ENCODE assay signal across 8 cellular contexts in genomic region chr5:141320225-141321169, GRCh38. TPM values are rescaled to one million over a fixed set of nuclear protein-coding genes. Genes with fewer than 3 reads are reported as not detected.
DNase-seq lines count a peak whose midpoint lies in the region; ATAC-seq and TF ChIP-seq lines count a peak whose summit lies in the region.

Gene TAF7 (minus strand): TSS chr5:141320784. CDS start chr5:141320044, 740 bp downstream.

- peaks cover 8% of the 10 kb centered on the region; the same call in 1 of the 2 replicates for H4K20me1 ChIP-seq in GM23248 (ENCODE audit: insufficient read depth)
- H4K20me1 ChIP-seq in fibroblast of lung (ENCODE audit: control insufficient read depth, extremely low read depth, insufficient read depth, low read length) = no peaks in the 10 kb centered on the region

- DNase-seq in EL (peak; percentile 93), GM23248 (peak; percentile 97), LHCN-M2 (ENCODE audit: low read depth) (peak; percentile 93), RPMI7951 (ENCODE audit: low read depth) (peak; percentile 88), fibroblast of lung (ENCODE audit: low read depth in 2 of 2) (peak; percentile 88 to 95)
- peak; percentile 91 for DNase-seq in activated T-helper 1 cell treated with anti-CD3 and anti-CD28 coated beads, Interleukin-12 subunit alpha, Interleukin-12 subunit beta, Interleukin-2, Interleukin-4 antibody, amounts not matched to agents 30 ng/mL and 10 ng/mL and 1 ng/mL, durations not matched to agents 14 hours and 24 hours and 36 hours (ENCODE audit: low spot score)
- peak; percentile 88 to 94 (median 94) for DNase-seq in naive thymus-derived CD4-positive, alpha-beta T cell
- DNase-seq in stimulated activated naive B cell treated with anti-CD40 and anti-IgM and Interleukin-4, amounts not matched to agents 10 μg/mL and 1 μg/mL and 100 μg/mL, for 72 hours = peak; percentile 92

- WGBS in GM23248 (ENCODE audit: low coverage in 1 of 2, low lambda C conversion rate in 2 of 2, missing lambda C conversion rate in 2 of 2), 2 experiments = 1 to 2% methylated on average over 67 of the region's 67 CpGs

- no peaks in the 10 kb centered on the region for H3K27me3 Mint-ChIP-seq in activated T-helper 1 cell treated with anti-CD3 and anti-CD28 coated beads, Interleukin-12 subunit alpha, Interleukin-12 subunit beta, Interleukin-2, Interleukin-4 antibody, amounts not matched to agents 30 ng/mL and 10 ng/mL and 1 ng/mL, durations not matched to agents 14 hours and 24 hours and 36 hours (ENCODE audit: insufficient read depth)
- peaks cover 0 to 3% (median 0%) of the 10 kb centered on the region in 5 donors for H3K27me3 Mint-ChIP-seq in naive thymus-derived CD4-positive, alpha-beta T cell
- H3K27me3 Mint-ChIP-seq in stimulated activated naive B cell treated with anti-CD40 and anti-IgM and Interleukin-4, amounts not matched to agents 10 μg/mL and 1 μg/mL and 100 μg/mL, for 72 hours = no peaks in the 10 kb centered on the region

- H3K9me2 ChIP-seq in GM23248 (ENCODE audit: insufficient read depth) = no peaks in the 10 kb centered on the region

- peak within 1 kb of the TSS; percentile 91 for H3K9ac ChIP-seq in GM23248
- H3K9ac ChIP-seq in fibroblast of lung (ENCODE audit: insufficient read depth, low read length) = peak within 1 kb of the TSS; percentile 93

- CTCF ChIA-PET in naive thymus-derived CD4-positive, alpha-beta T cell (lab: Charles Lee) = interaction anchor here (0.6 to 2.4 kb wide), 9 partner anchors 8 to 249 kb away, joined by 3 to 15 read pairs (median 6); partner anchors contain the start of gene PCDHGA11

- peak; percentile 79 to 95 for TF ChIP-seq CTCF in fibroblast of lung (conservative IDR thresholded peaks at IDR 0.05 in 1 of 2, IDR thresholded peaks at IDR 0.05 in 1 of 2; ENCODE audit: low read depth in 1 of 2, low read length in 2 of 2)

- H3K4me2 ChIP-seq in GM23248 (ENCODE audit: unreplicated experiment) = peak within 1 kb of the TSS; percentile 95
- peak within 1 kb of the TSS; percentile 73 for H3K4me2 ChIP-seq in fibroblast of lung (ENCODE audit: extremely low read depth, insufficient read depth, low read length)

- H3K4me3 ChIP-seq in GM23248 (peak within 1 kb of the TSS; percentile 78), fibroblast of lung (replicated peaks in 1 of 4; ENCODE audit: control extremely low read depth in 1 of 4, insufficient read depth in 1 of 4, low read depth in 3 of 4, low read length in 4 of 4) (peak within 1 kb of the TSS; percentile 89 to 99 (median 93))
- peak within 1 kb of the TSS; percentile 95 for H3K4me3 ChIP-seq in naive thymus-derived CD4-positive, alpha-beta T cell (ENCODE audit: low read length)

- H3K79me2 ChIP-seq in GM23248 (ENCODE audit: insufficient read depth) = peaks cover 46% of the 10 kb centered on the region
- peaks cover 25% of the 10 kb centered on the region for H3K79me2 ChIP-seq in fibroblast of lung (ENCODE audit: control insufficient read depth, insufficient read depth, low read length)

- H3K36me3 ChIP-seq in GM23248 (ENCODE audit: low read depth) = peaks cover 42% of the 10 kb centered on the region
- H3K36me3 ChIP-seq in fibroblast of lung (ENCODE audit: control insufficient read depth, insufficient read depth, low read length) = peaks cover 5% of the 10 kb centered on the region
- H3K36me3 ChIP-seq in naive thymus-derived CD4-positive, alpha-beta T cell (ENCODE audit: control insufficient read depth in 2 of 3, insufficient read depth in 3 of 3, low read length in 3 of 3) = peaks cover 0 to 21% (median 10%) of the 10 kb centered on the region in 3 experiments

- peak within 1 kb of the TSS; percentile 98 for H2AFZ ChIP-seq in GM23248
- H2AFZ ChIP-seq in fibroblast of lung (ENCODE audit: low read length) = peak within 1 kb of the TSS; percentile 99

- H3K9me3 Mint-ChIP-seq in activated T-helper 1 cell treated with anti-CD3 and anti-CD28 coated beads, Interleukin-12 subunit alpha, Interleukin-12 subunit beta, Interleukin-2, Interleukin-4 antibody, amounts not matched to agents 30 ng/mL and 10 ng/mL and 1 ng/mL, durations not matched to agents 14 hours and 24 hours and 36 hours = peaks cover 50% of the 10 kb centered on the region
- H3K9me3 Mint-ChIP-seq in naive thymus-derived CD4-positive, alpha-beta T cell = peaks cover 12 to 85% (median 55%) of the 10 kb centered on the region in 11 donors
- peaks cover 19 to 20% of the 10 kb centered on the region in 2 donors for H3K9me3 Mint-ChIP-seq in stimulated activated naive B cell treated with anti-CD40 and anti-IgM and Interleukin-4, amounts not matched to agents 10 μg/mL and 1 μg/mL and 100 μg/mL, for 72 hours

- ATAC-seq in naive thymus-derived CD4-positive, alpha-beta T cell = peak; percentile 94
- ATAC-seq in stimulated activated naive B cell treated with anti-CD40 and anti-IgM and Interleukin-4, amounts not matched to agents 10 μg/mL and 1 μg/mL and 100 μg/mL, for 72 hours (replicated peaks) = peak; percentile 95 to 96

- POLR2A ChIA-PET in naive thymus-derived CD4-positive, alpha-beta T cell (lab: Charles Lee) = interaction anchor here (0.5 to 2.6 kb wide), 23 partner anchors 8 to 1035 kb away, joined by 3 to 26 read pairs (median 4); partner anchors contain the start of genes DELE1, DIAPH1, HDAC3 and IK

- H3K4me1 Mint-ChIP-seq in activated T-helper 1 cell treated with anti-CD3 and anti-CD28 coated beads, Interleukin-12 subunit alpha, Interleukin-12 subunit beta, Interleukin-2, Interleukin-4 antibody, amounts not matched to agents 30 ng/mL and 10 ng/mL and 1 ng/mL, durations not matched to agents 14 hours and 24 hours and 36 hours (ENCODE audit: low read depth) = peaks cover 31% of the 10 kb centered on the region
- H3K4me1 Mint-ChIP-seq in naive thymus-derived CD4-positive, alpha-beta T cell = peaks cover 18 to 40% (median 27%) of the 10 kb centered on the region in 7 donors
- H3K4me1 Mint-ChIP-seq in stimulated activated naive B cell treated with anti-CD40 and anti-IgM and Interleukin-4, amounts not matched to agents 10 μg/mL and 1 μg/mL and 100 μg/mL, for 72 hours = peaks cover 16 to 29% of the 10 kb centered on the region in 2 donors

- H3K9me3 ChIP-seq in GM23248 (ENCODE audit: low read depth) (peaks cover 7% of the 10 kb centered on the region), fibroblast of lung (ENCODE audit: control insufficient read depth, insufficient read depth, low read depth, low read length) (peaks cover 12% of the 10 kb centered on the region)
- peaks cover 20 to 49% (median 23%) of the 10 kb centered on the region in 3 experiments for H3K9me3 ChIP-seq in naive thymus-derived CD4-positive, alpha-beta T cell (ENCODE audit: control insufficient read depth in 2 of 3, low read length in 3 of 3)

- peaks cover 28% of the 10 kb centered on the region for H3F3A ChIP-seq in GM23248 (ENCODE audit: insufficient read depth)

- H3K27me3 ChIP-seq in GM23248 (replicated peaks; ENCODE audit: insufficient read depth) (no peaks in the 10 kb centered on the region), fibroblast of lung (ENCODE audit: control insufficient read depth, insufficient read depth, low read length) (no peaks in the 10 kb centered on the region)
- H3K27me3 ChIP-seq in naive thymus-derived CD4-positive, alpha-beta T cell (ENCODE audit: control insufficient read depth in 2 of 2, insufficient read depth in 2 of 2, low read length in 2 of 2) = no peaks in the 10 kb centered on the region

- H3K4me1 ChIP-seq in GM23248 (ENCODE audit: insufficient read depth) (no peaks in the 10 kb centered on the region), fibroblast of lung (ENCODE audit: control insufficient read depth, extremely low read depth, insufficient read depth, low read length) (no peaks in the 10 kb centered on the region)
- peaks cover 7% of the 10 kb centered on the region in 2 donors for H3K4me1 ChIP-seq in naive thymus-derived CD4-positive, alpha-beta T cell (ENCODE audit: control insufficient read depth in 2 of 2, insufficient read depth in 2 of 2, low read length in 2 of 2)

- H3K27ac ChIP-seq in GM23248 (peak within 1 kb of the TSS; percentile 92), fibroblast of lung (ENCODE audit: insufficient read depth, low read length) (peak within 1 kb of the TSS; percentile 100)
- H3K27ac ChIP-seq in naive thymus-derived CD4-positive, alpha-beta T cell (ENCODE audit: low read depth, low read length) = peak within 1 kb of the TSS; percentile 88

- H3K36me3 Mint-ChIP-seq in activated T-helper 1 cell treated with anti-CD3 and anti-CD28 coated beads, Interleukin-12 subunit alpha, Interleukin-12 subunit beta, Interleukin-2, Interleukin-4 antibody, amounts not matched to agents 30 ng/mL and 10 ng/mL and 1 ng/mL, durations not matched to agents 14 hours and 24 hours and 36 hours (ENCODE audit: low read depth) = peaks cover 40% of the 10 kb centered on the region
- H3K36me3 Mint-ChIP-seq in naive thymus-derived CD4-positive, alpha-beta T cell = peaks cover 33 to 54% (median 42%) of the 10 kb centered on the region in 5 donors
- peaks cover 47 to 48% of the 10 kb centered on the region in 2 donors for H3K36me3 Mint-ChIP-seq in stimulated activated naive B cell treated with anti-CD40 and anti-IgM and Interleukin-4, amounts not matched to agents 10 μg/mL and 1 μg/mL and 100 μg/mL, for 72 hours

- intact Hi-C loops in activated T-helper 1 cell treated with anti-CD3 and anti-CD28 coated beads, Interleukin-12 subunit alpha, Interleukin-12 subunit beta, Interleukin-2, Interleukin-4 antibody, amounts not matched to agents 30 ng/mL and 10 ng/mL and 1 ng/mL, durations not matched to agents 14 hours and 24 hours and 36 hours (cut with micrococcal nuclease) = loop anchor here (1.0 to 10.0 kb wide), 6 partner anchors 62 to 1206 kb away; partner anchors contain the start of genes ANKHD1, HDAC3, PURA and RELL2
- intact Hi-C loops in naive thymus-derived CD4-positive, alpha-beta T cell (cut with micrococcal nuclease) = loop anchor here (1.0 to 10.0 kb wide), 19 partner anchors 92 to 1450 kb away; partner anchors contain the start of genes PCDHGA10 (in 2 of the 2), ARHGAP26 (in 1 of the 2), CYSTM1 (in 1 of the 2) and DELE1 (in 1 of the 2)

- H3K4me3 Mint-ChIP-seq in activated T-helper 1 cell treated with anti-CD3 and anti-CD28 coated beads, Interleukin-12 subunit alpha, Interleukin-12 subunit beta, Interleukin-2, Interleukin-4 antibody, amounts not matched to agents 30 ng/mL and 10 ng/mL and 1 ng/mL, durations not matched to agents 14 hours and 24 hours and 36 hours = peak within 1 kb of the TSS; percentile 94
- H3K4me3 Mint-ChIP-seq in naive thymus-derived CD4-positive, alpha-beta T cell = peak within 1 kb of the TSS; percentile 90 to 100 (median 98)
- peak within 1 kb of the TSS; percentile 97 to 99 for H3K4me3 Mint-ChIP-seq in stimulated activated naive B cell treated with anti-CD40 and anti-IgM and Interleukin-4, amounts not matched to agents 10 μg/mL and 1 μg/mL and 100 μg/mL, for 72 hours

- H3K27ac Mint-ChIP-seq in activated T-helper 1 cell treated with anti-CD3 and anti-CD28 coated beads, Interleukin-12 subunit alpha, Interleukin-12 subunit beta, Interleukin-2, Interleukin-4 antibody, amounts not matched to agents 30 ng/mL and 10 ng/mL and 1 ng/mL, durations not matched to agents 14 hours and 24 hours and 36 hours = peak within 1 kb of the TSS; percentile 98
- H3K27ac Mint-ChIP-seq in naive thymus-derived CD4-positive, alpha-beta T cell = peak within 1 kb of the TSS; percentile 97 to 100 (median 99)
- H3K27ac Mint-ChIP-seq in stimulated activated naive B cell treated with anti-CD40 and anti-IgM and Interleukin-4, amounts not matched to agents 10 μg/mL and 1 μg/mL and 100 μg/mL, for 72 hours = peak within 1 kb of the TSS; percentile 100

- in situ Hi-C loops in GM23248 (cut with MboI) = no loop called here

RNA-seq across cellular contexts. Expression of gene TAF7, which starts in this region (rescaled TPM):
- 65.0 and 65.9 TPM in 2 replicates for total RNA-seq in GM23248 (2014; rRNA removed; shearing (Covaris generic))
- polyA plus RNA-seq in GM23248 (2016; fragmentation: Nextera tagmentation; extraction: Ambion mirVana) (104 and 114 TPM in 2 replicates), fibroblast of lung (64.9 and 73.0 TPM in 2 replicates)
- total RNA-seq in LHCN-M2 (2014; rRNA removed) (65.1 and 67.6 TPM in 2 replicates), fibroblast of lung (87.1 and 107 TPM in 2 replicates)
- 60.1 TPM for polyA plus RNA-seq in LHCN-M2 (2012)
- total RNA-seq in RPMI7951 (2014; rRNA removed; shearing (Covaris generic)) = 36.0 and 50.9 TPM in 2 replicates
- total RNA-seq in activated T-helper 1 cell treated with anti-CD3 and anti-CD28 coated beads, Interleukin-12 subunit alpha, Interleukin-12 subunit beta, Interleukin-2, Interleukin-4 antibody, amounts not matched to agents 30 ng/mL and 10 ng/mL and 1 ng/mL, durations not matched to agents 14 hours and 24 hours and 36 hours = 71.6 and 73.7 TPM in 2 replicates
- polyA plus RNA-seq in fibroblast of lung (2012) = 67.3 and 69.4 TPM in 2 replicates
- polyA minus RNA-seq in fibroblast of lung (ENCODE audit: low replicate concordance) = 9.4 and 13.0 TPM in 2 replicates
- total RNA-seq in naive thymus-derived CD4-positive, alpha-beta T cell = 100 to 1,000 TPM in 2 of 5 experiments, 10 to 100 TPM in 3; 64.5 to 115 (median 84.9) TPM
- polyA plus RNA-seq in naive thymus-derived CD4-positive, alpha-beta T cell = 100 to 1,000 TPM; 240 to 242 TPM

Comparison
In these comparisons a context has a peak if more than half of its experiments do, and no peak if none do; other contexts are left out.
1. Peak in every context shown above with its lines: DNase-seq, ATAC-seq, H3K4me3 ChIP-seq and H3K27ac ChIP-seq.